In the genomic region with DNA sequence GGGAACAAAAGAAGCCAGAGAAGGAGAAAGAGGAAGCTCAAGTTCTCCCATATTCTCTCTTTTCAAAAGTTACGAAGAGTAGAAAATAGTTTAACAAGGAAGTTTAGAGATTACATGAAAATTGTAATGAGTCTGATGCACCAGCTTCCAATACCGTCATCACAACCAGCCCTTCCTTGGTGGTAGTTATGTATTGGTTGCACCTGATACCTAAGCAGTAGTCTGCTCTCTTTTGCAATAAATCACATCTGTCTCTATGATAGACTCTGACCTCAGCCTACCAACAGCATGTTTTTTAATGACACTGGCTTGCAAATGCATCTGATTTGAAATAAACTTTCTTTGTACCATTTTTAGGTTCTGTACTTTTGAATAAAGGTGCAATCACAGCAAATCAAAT, we compare ENCODE assay signal across 21 cellular contexts.
DNase-seq lines count a peak whose midpoint lies in the region; ATAC-seq, FAIRE-seq and TF ChIP-seq lines count a peak whose summit lies in the region.
"Had no signal": no experiment of that assay in that cellular context is flagged by ENCODE, and none has a peak within 500 bp of the region (broad histone marks: within the 10 kb centered on the region; RNA-seq: fewer than 3 reads in every experiment).

No MANE protein-coding gene starts in this region.

- peak; percentile 59 for DNase-seq in NCI-H146 (lab: John Stamatoyannopoulos, UW)
- DNase-seq in NCI-H146 treated with DMSO at 0.1 percent for 48 hours (lab: John Stamatoyannopoulos, UW; ENCODE audit: unreplicated experiment) = no peak
- peak; percentile 1 for DNase-seq in epithelial cell of esophagus (ENCODE audit: low read depth)
- no peak for DNase-seq in left lobe of liver (ENCODE audit: low spot score)
- peak; percentile 84 for DNase-seq in small intestine
- DNase-seq in middle frontal gyrus (ENCODE audit: extremely low spot score, low spot score) = no peak
- no peak for DNase-seq in OCI-M2 (lab: John Stamatoyannopoulos, UW; ENCODE audit: unreplicated experiment)
- DNase-seq in NCI-H748 (lab: John Stamatoyannopoulos, UW; ENCODE audit: unreplicated experiment) = no peak
- DNase-seq: CD8-positive, alpha-beta T cell; COR-L47; DMS153; DMS79 treated with DMSO at 0.1 percent for 48 hours; EL; H9; HFFc6 had no signal

- no peaks in the 10 kb centered on the region for H3K9me3 ChIP-seq in small intestine (ENCODE audit: control insufficient read depth, low read depth)

- no peak for FAIRE-seq in small intestine (lab: Jason Lieb, UNC)
- FAIRE-seq: D721Med, G401.6, GM12891 had no signal

- no peaks in the 10 kb centered on the region for H3K4me1 ChIP-seq in small intestine (ENCODE audit: control insufficient read depth in 2 of 2, insufficient read depth in 1 of 2, low read depth in 1 of 2, low read length in 1 of 2)

- H3K27ac ChIP-seq in small intestine (ENCODE audit: low read depth in 1 of 2, low read length in 1 of 2) = no peak overlapping the region
- H3K27ac ChIP-seq: 22Rv1, HL-60 had no signal

- ATAC-seq in left lobe of liver = peak; percentile 63
- ATAC-seq: CD8-positive, alpha-beta T cell; GM23338 had no signal

- H3K27me3 ChIP-seq in small intestine (ENCODE audit: control insufficient read depth in 2 of 2, insufficient read depth in 2 of 2, low read length in 2 of 2) = no peaks in the 10 kb centered on the region

- H3K4me3 ChIP-seq in epithelial cell of esophagus (ENCODE audit: low read length) (no peak overlapping the region), small intestine (ENCODE audit: low read depth in 1 of 2, low read length in 2 of 2) (no peak overlapping the region)
- H3K4me3 ChIP-seq: GM23338 had no signal

- no peaks in the 10 kb centered on the region for H3K36me3 ChIP-seq in small intestine (ENCODE audit: control insufficient read depth in 2 of 2, insufficient read depth in 2 of 2, low read length in 2 of 2)

- TF ChIP-seq CTCF in epithelial cell of esophagus (IDR thresholded peaks at IDR 0.05; ENCODE audit: insufficient read depth, low read depth, low read length, missing control alignments) = no peak

- 12 to 66% (median 45%) methylated on average over 2 of the region's 2 CpGs for WGBS in small intestine, 3 donors

Comparison
In these comparisons a context has a peak if more than half of its experiments do, and no peak if none do; other contexts are left out.
1. DNase-seq: peak in NCI-H146 (single experiment), epithelial cell of esophagus (single experiment) and small intestine (single experiment); none in NCI-H146 treated with DMSO at 0.1 percent for 48 hours (single experiment), left lobe of liver (single experiment), middle frontal gyrus (single experiment), OCI-M2 (single experiment) and NCI-H748 (single experiment).